ENCODE assay signal across 7 cellular contexts in genomic region chr4:122218762-122219161, GRCh38.
DNase-seq lines count a peak whose midpoint lies in the region; TF ChIP-seq lines count a peak whose summit lies in the region.

No MANE protein-coding gene starts in this region.

- H3K4me3 ChIP-seq in colonic mucosa (no peak overlapping the region), osteoblast (ENCODE audit: insufficient read depth, low read length) (no peak overlapping the region)

- no peak overlapping the region for H3K4me2 ChIP-seq in osteoblast (ENCODE audit: insufficient read depth, low read length)

- no peak overlapping the region for H2AFZ ChIP-seq in osteoblast (ENCODE audit: low read length)

- H3K27ac ChIP-seq in colonic mucosa (no peak overlapping the region), osteoblast (ENCODE audit: low read depth, low read length) (no peak overlapping the region)

- H3K27me3 ChIP-seq in colonic mucosa: no peaks in the 10 kb centered on the region
- no peaks in the 10 kb centered on the region for H3K27me3 ChIP-seq in osteoblast (ENCODE audit: insufficient read depth, low read length)

- no peak for TF ChIP-seq EP300 in Ishikawa (IDR thresholded peaks at IDR 0.05; ENCODE audit: borderline replicate concordance)

- TF ChIP-seq CTCF in colonic mucosa (IDR thresholded peaks at IDR 0.05) (peak; percentile 14), osteoblast (IDR thresholded peaks at IDR 0.05; ENCODE audit: extremely low read depth, low read depth, low read length) (peak; percentile 44)

- DNase-seq in ELR (ENCODE audit: low read depth): peak; percentile 30
- no peak for DNase-seq in colonic mucosa
- DNase-seq in osteoblast (ENCODE audit: insufficient read length, low spot score, missing footprints): peak; percentile 23
- DNase-seq in NCI-H510A (lab: John Stamatoyannopoulos, UW): no peak
- DNase-seq in NCI-H774 (lab: John Stamatoyannopoulos, UW): no peak
- DNase-seq in NCI-H187 treated with DMSO at 0.1 percent for 48 hours (lab: John Stamatoyannopoulos, UW): no peak

- TF ChIP-seq RAD21 in Ishikawa (IDR thresholded peaks at IDR 0.05; ENCODE audit: low read depth): peak; percentile 51

- H3K4me1 ChIP-seq in colonic mucosa (no peaks in the 10 kb centered on the region), osteoblast (ENCODE audit: insufficient read depth, low read length) (no peaks in the 10 kb centered on the region)

- no peaks in the 10 kb centered on the region for H3K36me3 ChIP-seq in colonic mucosa
- peaks cover 12% of the 10 kb centered on the region for H3K36me3 ChIP-seq in osteoblast (ENCODE audit: insufficient read depth, low read length)

- intact Hi-C loops in colonic mucosa (cut with DNase I): no loop called here

- no peaks in the 10 kb centered on the region for H3K9me3 ChIP-seq in colonic mucosa
- no peaks in the 10 kb centered on the region for H3K9me3 ChIP-seq in osteoblast (ENCODE audit: low read depth, low read length)

- H4K20me1 ChIP-seq in osteoblast (ENCODE audit: insufficient read depth, low read length): no peaks in the 10 kb centered on the region

- H3K9ac ChIP-seq in colonic mucosa (ENCODE audit: low read depth in 2 of 2, low read length in 2 of 2): no peak overlapping the region

- H3K79me2 ChIP-seq in osteoblast (ENCODE audit: insufficient read depth, low read length): no peaks in the 10 kb centered on the region

TF ChIP-seq in Ishikawa, 13 proteins besides CTCF, POLR2A, EP300 and RAD21:
- no peak for TF ChIP-seq ZBTB7A (IDR thresholded peaks at IDR 0.05; ENCODE audit: low read depth)
- TF ChIP-seq MAX (IDR thresholded peaks at IDR 0.05): no peak
- no peak for TF ChIP-seq NFIC (IDR thresholded peaks at IDR 0.05)
- no peak for TF ChIP-seq REST (IDR thresholded peaks at IDR 0.05; ENCODE audit: low read depth)
- no peak for TF ChIP-seq CREB1 (IDR thresholded peaks at IDR 0.05; ENCODE audit: low read depth)
- no peak for TF ChIP-seq YY1 (IDR thresholded peaks at IDR 0.05; ENCODE audit: low read depth)
- no peak for TF ChIP-seq USF1 (IDR thresholded peaks at IDR 0.05)
- no peak for TF ChIP-seq EGR1 (IDR thresholded peaks at IDR 0.05)
- no peak for TF ChIP-seq CEBPB (IDR thresholded peaks at IDR 0.05)

Comparison
In these comparisons a context has a peak if more than half of its experiments do, and no peak if none do; other contexts are left out.
1. DNase-seq: peak in ELR (single experiment) and osteoblast (single experiment); none in colonic mucosa (single experiment), NCI-H510A (single experiment), NCI-H774 (single experiment) and NCI-H187 treated with DMSO at 0.1 percent for 48 hours (single experiment).